In genomic region chr13:98977568-98978270, GRCh38 we compare ENCODE assay signal across 9 cellular contexts. TPM values are rescaled to one million over a fixed set of nuclear protein-coding genes. Genes with fewer than 3 reads are reported as not detected.
A peak's percentile ranks its signal among the peaks of the same experiment; 100 is the strongest.
DNase-seq lines count a peak whose midpoint lies in the region; ATAC-seq and TF ChIP-seq lines count a peak whose summit lies in the region.
"Had no signal": no experiment of that assay in that cellular context is flagged by ENCODE, and none has a peak within 500 bp of the region (broad histone marks: within the 10 kb centered on the region; RNA-seq: fewer than 3 reads in every experiment).

DOCK9 (minus strand) TSS chr13:98978064; CDS start chr13:98977909, 155 bp downstream.

- no peaks in the 10 kb centered on the region for H3K9me2 ChIP-seq in PC-9 (ENCODE audit: insufficient read depth)

- POLR2A ChIA-PET in CD4-positive, alpha-beta T cell (lab: Charles Lee), result interaction anchor here (0.8 to 1.1 kb wide), 4 partner anchors 10 to 59 kb away, joined by 3 read pairs; no protein-coding TSS in a partner anchor
- POLR2A ChIA-PET in PC-9 (lab: Charles Lee; ENCODE audit: unreplicated experiment), result interaction anchor here (0.6 kb wide), 1 partner anchor 60 kb away, joined by 11 read pairs; no protein-coding TSS in a partner anchor

- H3K36me3 Mint-ChIP-seq in CD4-positive, alpha-beta T cell (ENCODE audit: low read depth), result no peaks in the 10 kb centered on the region
- no peaks in the 10 kb centered on the region for H3K36me3 Mint-ChIP-seq in endothelial cell (ENCODE audit: low read depth, unreplicated experiment)

- H3K4me3 Mint-ChIP-seq in CD4-positive, alpha-beta T cell, result no peak within 1 kb of the TSS
- H3K4me3 Mint-ChIP-seq in endothelial cell (ENCODE audit: unreplicated experiment), result peak within 1 kb of the TSS; percentile 91
- H3K4me3 Mint-ChIP-seq: memory B cell had no signal

- no peak for TF ChIP-seq CTCF in CD4-positive, alpha-beta T cell (IDR thresholded peaks at IDR 0.05)
- no peak for TF ChIP-seq CTCF in PC-9 (conservative IDR thresholded peaks at IDR 0.05)
- no peak for TF ChIP-seq CTCF in endothelial cell (IDR thresholded peaks at IDR 0.05; ENCODE audit: unreplicated experiment)
- no peak for TF ChIP-seq CTCF in tibial artery (IDR thresholded peaks at IDR 0.05)

- no peaks in the 10 kb centered on the region for H3K27me3 Mint-ChIP-seq in CD4-positive, alpha-beta T cell
- H3K27me3 Mint-ChIP-seq in endothelial cell (ENCODE audit: unreplicated experiment), result no peaks in the 10 kb centered on the region
- H3K27me3 Mint-ChIP-seq: memory B cell had no signal

- H3K79me2 ChIP-seq in PC-9 (ENCODE audit: low read depth), result peaks cover 66% of the 10 kb centered on the region

- peak within 1 kb of the TSS; percentile 78 for H3K4me2 ChIP-seq in PC-9

- H4K20me1 ChIP-seq in PC-9 (ENCODE audit: insufficient read depth), result no peaks in the 10 kb centered on the region

- peaks cover 34% of the 10 kb centered on the region for H3F3A ChIP-seq in PC-9 (ENCODE audit: insufficient read depth, low read depth)

- peak within 1 kb of the TSS; percentile 41; the same call in 1 of the 2 replicates for H3K4me3 ChIP-seq in PC-9
- peak within 1 kb of the TSS; percentile 38 for H3K4me3 ChIP-seq in mesodermal cell (ENCODE audit: extremely low read depth, insufficient read depth, low read length, poor library complexity, severe bottlenecking)
- H3K4me3 ChIP-seq in tibial artery, result peak within 1 kb of the TSS; percentile 40 to 46

- no peaks in the 10 kb centered on the region for H3K27me3 ChIP-seq in CD4-positive, alpha-beta T cell (ENCODE audit: control insufficient read depth, insufficient read depth, low read length)
- H3K27me3 ChIP-seq in PC-9 (ENCODE audit: insufficient read depth, low read depth), result no peaks in the 10 kb centered on the region
- H3K27me3 ChIP-seq in tibial artery, result no peaks in the 10 kb centered on the region

- H2AFZ ChIP-seq in PC-9, result no peak within 1 kb of the TSS

- no peak for ATAC-seq in CD4-positive, alpha-beta T cell (ENCODE audit: poor library complexity)
- ATAC-seq in GM18858 (IDR thresholded peaks at IDR 0.05; ENCODE audit: unreplicated experiment), result no peak

- DNase-seq in CD4-positive, alpha-beta T cell, result no peak
- peak; percentile 54 to 72 for DNase-seq in PC-9
- peak; percentile 61 for DNase-seq in endothelial cell (ENCODE audit: low spot score)
- DNase-seq in tibial artery, result peak in 1 of 2 donors; percentile 72
- DNase-seq in DMS153 treated with DMSO at 0.1 percent for 48 hours (lab: John Stamatoyannopoulos, UW; ENCODE audit: unreplicated experiment), result no peak
- DNase-seq in NOMO-1 treated with dmso at 0.1 percent for 144 hours (lab: John Stamatoyannopoulos, UW; ENCODE audit: unreplicated experiment), result no peak

- CTCF ChIA-PET in CD4-positive, alpha-beta T cell (lab: Charles Lee), result no interaction called here
- CTCF ChIA-PET in PC-9 (lab: Charles Lee), result interaction anchor here (0.5 to 0.6 kb wide), 3 partner anchors 9 to 291 kb away, joined by 4 read pairs; no protein-coding TSS in a partner anchor

- intact Hi-C loops in CD4-positive, alpha-beta T cell (cut with DNase I, micrococcal nuclease), result no loop called here
- intact Hi-C loops in PC-9 (cut with micrococcal nuclease; ENCODE audit: unreplicated experiment) (loop anchor here (5.0 kb wide), 1 partner anchor 50 kb away; no protein-coding TSS in a partner anchor), tibial artery (cut with DNase I; ENCODE audit: low total_unique reads) (no loop called here)

- BruUV-seq in PC-9 (replicated peaks; lab: Mats Ljungman, UMichigan), result no TSS peak

- H3K4me1 Mint-ChIP-seq in CD4-positive, alpha-beta T cell (ENCODE audit: low read depth), result peaks cover 83% of the 10 kb centered on the region
- H3K4me1 Mint-ChIP-seq in endothelial cell (ENCODE audit: unreplicated experiment), result peaks cover 90% of the 10 kb centered on the region

- H3K36me3 ChIP-seq in PC-9 (ENCODE audit: low read depth), result no peaks in the 10 kb centered on the region
- no peaks in the 10 kb centered on the region for H3K36me3 ChIP-seq in mesodermal cell (ENCODE audit: control insufficient read depth, insufficient read depth, low read length)
- no peaks in the 10 kb centered on the region for H3K36me3 ChIP-seq in tibial artery

- no peak within 1 kb of the TSS for H3K27ac ChIP-seq in CD4-positive, alpha-beta T cell (ENCODE audit: low read depth, low read length)
- peak within 1 kb of the TSS; percentile 74 for H3K27ac ChIP-seq in PC-9
- peak within 1 kb of the TSS; percentile 72 for H3K27ac ChIP-seq in mesodermal cell (ENCODE audit: low read depth, low read length, severe bottlenecking)
- H3K27ac ChIP-seq in tibial artery, result peak within 1 kb of the TSS; percentile 19 to 20

- H3K27ac Mint-ChIP-seq in CD4-positive, alpha-beta T cell, result peak within 1 kb of the TSS; percentile 70
- peak within 1 kb of the TSS; percentile 75 for H3K27ac Mint-ChIP-seq in endothelial cell (ENCODE audit: unreplicated experiment)
- H3K27ac Mint-ChIP-seq: memory B cell had no signal

- H3K4me1 ChIP-seq in PC-9 (replicated peaks; ENCODE audit: insufficient read depth) (peaks cover 58% of the 10 kb centered on the region), mesodermal cell (ENCODE audit: control insufficient read depth, insufficient read depth, low read length, poor library complexity, severe bottlenecking) (peaks cover 47% of the 10 kb centered on the region), tibial artery (peaks cover 0 to 32% (median 12%) of the 10 kb centered on the region in 4 donors)

- 65 to 71% methylated on average over 15 to 16 of the region's 16 CpGs for WGBS in mesodermal cell (ENCODE audit: insufficient coverage in 2 of 2), 2 experiments

- no peaks in the 10 kb centered on the region for H3K9me3 ChIP-seq in CD4-positive, alpha-beta T cell (ENCODE audit: control insufficient read depth, low read length)
- H3K9me3 ChIP-seq in PC-9 (ENCODE audit: insufficient read depth, low read depth) (no peaks in the 10 kb centered on the region), mesodermal cell (ENCODE audit: control insufficient read depth, low read length) (no peaks in the 10 kb centered on the region), tibial artery (no peaks in the 10 kb centered on the region)

- no peaks in the 10 kb centered on the region for H3K9me3 Mint-ChIP-seq in CD4-positive, alpha-beta T cell
- H3K9me3 Mint-ChIP-seq in endothelial cell (ENCODE audit: unreplicated experiment), result no peaks in the 10 kb centered on the region
- H3K9me3 Mint-ChIP-seq: memory B cell had no signal

RNA-seq across cellular contexts. Expression of gene DOCK9, which starts in this region (rescaled TPM):
- total RNA-seq in CD4-positive, alpha-beta T cell, result 10 to 100 TPM; 76.3 to 79.3 TPM
- total RNA-seq in PC-9 (2021) (53.4 and 69.5 TPM in 2 replicates), endothelial cell (ENCODE audit: unreplicated experiment) (339 TPM)
- polyA plus RNA-seq in mesodermal cell (2013, experiment 1 of 2), result 64.4 TPM
- 63.4 TPM for polyA plus RNA-seq in mesodermal cell (2013, experiment 2 of 2)

Comparison
In these comparisons a context has a peak if more than half of its experiments do, and no peak if none do; other contexts are left out.
1. DNase-seq: peak in PC-9 (2 of 2) and endothelial cell (single experiment); none in CD4-positive, alpha-beta T cell (0 of 10), DMS153 treated with DMSO at 0.1 percent for 48 hours (single experiment) and NOMO-1 treated with dmso at 0.1 percent for 144 hours (single experiment).
2. Peak in every context shown above with its lines, with median percentiles within 50 percentile points of each other: H3K4me3 ChIP-seq.